24 cellular contexts compared by ENCODE assay signal in genomic region chr12:6716874-6717437, GRCh38. TPM values are rescaled to one million over a fixed set of nuclear protein-coding genes. Genes with fewer than 3 reads are reported as not detected.
"Had no signal": no experiment of that assay in that cellular context is flagged by ENCODE, and none has a peak within 500 bp of the region (broad histone marks: within the 10 kb centered on the region; RNA-seq: fewer than 3 reads in every experiment).

No MANE protein-coding gene starts in this region.

- H3K27ac ChIP-seq: hepatocyte, lower lobe of right lung, sigmoid colon, stomach, vagina had no signal

- H2AFZ ChIP-seq: hepatocyte had no signal

- H3K27me3 ChIP-seq: hepatocyte, vagina had no signal

- ATAC-seq: esophagus mucosa; left lobe of liver; lower lobe of right lung; naive thymus-derived CD4-positive, alpha-beta T cell; stimulated activated memory B cell treated with anti-CD40 and anti-IgM and Interleukin-4, amounts not matched to agents 10 μg/mL and 1 μg/mL and 100 μg/mL, for 72 hours had no signal

- H3K36me3 ChIP-seq: lower lobe of right lung, sigmoid colon, stomach, vagina had no signal

- DNase-seq: activated CD8-positive, alpha-beta memory T cell treated with anti-CD3 and anti-CD28 coated beads for 24 hours; activated CD8-positive, alpha-beta memory T cell treated with anti-CD3 and anti-CD28 coated beads, Interleukin-2, amount 50 U/mL, for 4 hours; activated naive CD4-positive, alpha-beta T cell treated with Interleukin-2 at 50 U/mL for 16 hours; activated naive CD8-positive, alpha-beta T cell treated with anti-CD3 and anti-CD28 coated beads for 36 hours; activated T-cell treated with anti-CD3 and anti-CD28 coated beads, Interleukin-2, amount 50 U/mL, for 48 hours; effector memory CD4-positive, alpha-beta T cell; glutamatergic neuron; immature natural killer cell; lower lobe of right lung; naive thymus-derived CD4-positive, alpha-beta T cell; sigmoid colon; stimulated activated CD4-positive, alpha-beta T cell treated with anti-CD3 and anti-CD28 coated beads, Interleukin-15, amount 100 ng/mL, for 24 hours; stomach had no signal

- FAIRE-seq: astrocyte, colon, frontal cortex had no signal

- H3K4me3 ChIP-seq: hepatocyte, lower lobe of right lung, sigmoid colon, smooth muscle cell, stomach, vagina had no signal

- H3K9me3 ChIP-seq: lower lobe of right lung, sigmoid colon, stomach, vagina had no signal

- H3K4me2 ChIP-seq: hepatocyte, smooth muscle cell had no signal

- H3K4me1 ChIP-seq: lower lobe of right lung, sigmoid colon, stomach, vagina had no signal

- H3K79me2 ChIP-seq: hepatocyte had no signal

RNA-seq across cellular contexts. Expression of gene PIANP, which starts 16.3 kb away (rescaled TPM):
- total RNA-seq: dermis microvascular lymphatic vessel endothelial cell, esophagus mucosa, left lobe of liver, osteoblast, smooth muscle cell had no signal
- polyA plus RNA-seq: immature natural killer cell had no signal

RNA-seq across cellular contexts. Expression of gene PTMS, which starts 49.2 kb away (rescaled TPM):
- polyA plus RNA-seq: naive thymus-derived CD4-positive, alpha-beta T cell had no signal
